In genomic region chr12:26030371-26030770, GRCh38 we compare ENCODE assay signal across 16 cellular contexts.
DNase-seq lines count a peak whose midpoint lies in the region; ATAC-seq and TF ChIP-seq lines count a peak whose summit lies in the region.
"Had no signal": no experiment of that assay in that cellular context is flagged by ENCODE, and none has a peak within 500 bp of the region (broad histone marks: within the 10 kb centered on the region; RNA-seq: fewer than 3 reads in every experiment).

No MANE protein-coding gene starts in this region.

- H3K4me3 Mint-ChIP-seq in HFFc6 (no peak overlapping the region), nephron (no peak overlapping the region)
- H3K4me3 Mint-ChIP-seq in activated CD4-positive, alpha-beta memory T cell treated with anti-CD3 and anti-CD28 coated beads for 36 hours = no peak overlapping the region
- H3K4me3 Mint-ChIP-seq: CD14-positive monocyte; CD8-positive, alpha-beta T cell had no signal

- H3K9me3 ChIP-seq in right cardiac atrium (ENCODE audit: control insufficient read depth, low read length) (no peaks in the 10 kb centered on the region), esophagus muscularis mucosa (no peaks in the 10 kb centered on the region)
- H3K9me3 ChIP-seq: A549 had no signal

- H3K4me3 ChIP-seq in dorsolateral prefrontal cortex (no peak overlapping the region), right cardiac atrium (ENCODE audit: low read length) (no peak overlapping the region), esophagus muscularis mucosa (no peak overlapping the region)
- H3K4me3 ChIP-seq: A549 had no signal

- TF ChIP-seq CTCF in HFFc6 (IDR thresholded peaks at IDR 0.05) (no peak), dorsolateral prefrontal cortex (IDR thresholded peaks at IDR 0.05 in 54 of 56, conservative IDR thresholded peaks at IDR 0.05 in 2 of 56; ENCODE audit: low read depth in 1 of 56, partially characterized antibody in 56 of 56) (no peak), nephron (IDR thresholded peaks at IDR 0.05; ENCODE audit: unreplicated experiment in 3 of 3) (no peak), esophagus muscularis mucosa (IDR thresholded peaks at IDR 0.05) (no peak)

- H3K9me3 Mint-ChIP-seq in HFFc6 (no peaks in the 10 kb centered on the region), nephron (peaks cover 6% of the 10 kb centered on the region)
- no peaks in the 10 kb centered on the region for H3K9me3 Mint-ChIP-seq in activated CD4-positive, alpha-beta memory T cell treated with anti-CD3 and anti-CD28 coated beads for 36 hours
- H3K9me3 Mint-ChIP-seq: CD14-positive monocyte; CD8-positive, alpha-beta T cell had no signal

- peak overlapping the region; percentile 46 for H3K27ac Mint-ChIP-seq in HFFc6
- peak overlapping the region in 2 of 3 experiments; percentile 56 to 67 for H3K27ac Mint-ChIP-seq in nephron
- no peak overlapping the region for H3K27ac Mint-ChIP-seq in activated CD4-positive, alpha-beta memory T cell treated with anti-CD3 and anti-CD28 coated beads for 36 hours
- H3K27ac Mint-ChIP-seq: CD14-positive monocyte; CD8-positive, alpha-beta T cell had no signal

- H3K4me1 Mint-ChIP-seq in HFFc6 (ENCODE audit: low read depth) (peaks cover 85% of the 10 kb centered on the region), nephron (peaks cover 49% of the 10 kb centered on the region)
- no peaks in the 10 kb centered on the region for H3K4me1 Mint-ChIP-seq in activated CD4-positive, alpha-beta memory T cell treated with anti-CD3 and anti-CD28 coated beads for 36 hours (ENCODE audit: low read depth)
- H3K4me1 Mint-ChIP-seq: CD14-positive monocyte had no signal

- peaks cover 5% of the 10 kb centered on the region; the same call in 1 of the 2 replicates for H3K27me3 Mint-ChIP-seq in HFFc6 (ENCODE audit: insufficient read depth)
- no peaks in the 10 kb centered on the region for H3K27me3 Mint-ChIP-seq in nephron (ENCODE audit: low read depth)
- H3K27me3 Mint-ChIP-seq in activated CD4-positive, alpha-beta memory T cell treated with anti-CD3 and anti-CD28 coated beads for 36 hours = peaks cover 3% of the 10 kb centered on the region

- POLR2A ChIA-PET in activated CD4-positive, alpha-beta memory T cell treated with anti-CD3 and anti-CD28 coated beads for 36 hours (lab: Charles Lee) = no interaction called here

- no peaks in the 10 kb centered on the region for H3K36me3 ChIP-seq in esophagus muscularis mucosa

- peaks cover 6% of the 10 kb centered on the region for H3K4me1 ChIP-seq in right cardiac atrium (ENCODE audit: control insufficient read depth, insufficient read depth, low read length)
- H3K4me1 ChIP-seq in esophagus muscularis mucosa = peaks cover 9 to 68% (median 63%) of the 10 kb centered on the region in 4 donors

- TF ChIP-seq POLR2A in esophagus muscularis mucosa (IDR thresholded peaks at IDR 0.05; ENCODE audit: low read depth) = no peak

- intact Hi-C loops in dorsolateral prefrontal cortex (cut with DNase I) (loop anchor here (2.0 to 5.0 kb wide), 2 partner anchors 72 to 73 kb away; partner anchors contain the start of gene RASSF8 (in 2 of the 2)), right cardiac atrium (cut with DNase I) (loop anchor here in 2 of 4 donors (5.0 to 10.0 kb wide), 3 partner anchors 446 to 596 kb away; no protein-coding TSS in a partner anchor), esophagus muscularis mucosa (cut with DNase I) (no loop called here)
- intact Hi-C loops in activated CD4-positive, alpha-beta memory T cell treated with anti-CD3 and anti-CD28 coated beads for 36 hours (cut with micrococcal nuclease) = no loop called here

- ATAC-seq in right cardiac atrium (no peak), GM18519 (IDR thresholded peaks at IDR 0.05; ENCODE audit: low FRiP score, unreplicated experiment) (no peak)
- ATAC-seq: A549; CD8-positive, alpha-beta T cell had no signal

- WGBS in right cardiac atrium = 76% methylated on average over 3 of the region's 3 CpGs
- 79% methylated on average over 3 of the region's 3 CpGs for WGBS in esophagus muscularis mucosa

- CTCF ChIA-PET in activated CD4-positive, alpha-beta memory T cell treated with anti-CD3 and anti-CD28 coated beads for 36 hours (lab: Charles Lee) = no interaction called here

- H3K27me3 ChIP-seq in dorsolateral prefrontal cortex = no peaks in the 10 kb centered on the region
- no peaks in the 10 kb centered on the region for H3K27me3 ChIP-seq in right cardiac atrium (ENCODE audit: control insufficient read depth, insufficient read depth)
- no peaks in the 10 kb centered on the region for H3K27me3 ChIP-seq in esophagus muscularis mucosa

- DNase-seq in HFFc6 = no peak
- no peak for DNase-seq in dorsolateral prefrontal cortex
- DNase-seq in right cardiac atrium = no peak
- no peak for DNase-seq in esophagus muscularis mucosa (ENCODE audit: extremely low spot score)
- DNase-seq in activated CD4-positive, alpha-beta memory T cell treated with anti-CD3 and anti-CD28 coated beads for 36 hours = no peak
- DNase-seq: CD8-positive, alpha-beta T cell; COR-L47; DMS153; DMS79 treated with DMSO at 0.1 percent for 48 hours; EL; GDM1; HCEC 1CT had no signal

- H3K27ac ChIP-seq in dorsolateral prefrontal cortex (peak overlapping the region in 32 of 59 donors; percentile 1 to 78 (median 52)), right cardiac atrium (ENCODE audit: low read length) (no peak overlapping the region), esophagus muscularis mucosa (replicated peaks in 1 of 4) (no peak overlapping the region)
- H3K27ac ChIP-seq: A549 had no signal

- no peaks in the 10 kb centered on the region for H3K36me3 Mint-ChIP-seq in HFFc6 (ENCODE audit: low read depth)
- peaks cover 4% of the 10 kb centered on the region for H3K36me3 Mint-ChIP-seq in nephron (ENCODE audit: low read depth)
- H3K36me3 Mint-ChIP-seq in activated CD4-positive, alpha-beta memory T cell treated with anti-CD3 and anti-CD28 coated beads for 36 hours = no peaks in the 10 kb centered on the region
- H3K36me3 Mint-ChIP-seq: CD14-positive monocyte; CD8-positive, alpha-beta T cell had no signal

- no peak for TF ChIP-seq EP300 in esophagus muscularis mucosa (IDR thresholded peaks at IDR 0.05)

Comparison
In these comparisons a context has a peak if more than half of its experiments do, and no peak if none do; other contexts are left out.
1. H3K27ac ChIP-seq: peak in dorsolateral prefrontal cortex (32 of 59); none in right cardiac atrium (single experiment) and esophagus muscularis mucosa (0 of 4).
2. intact Hi-C loops: an anchor here in dorsolateral prefrontal cortex (2.0 to 5.0 kb wide); none called in esophagus muscularis mucosa and activated CD4-positive, alpha-beta memory T cell treated with anti-CD3 and anti-CD28 coated beads for 36 hours.